Comparison of ENCODE assay signal across 16 cellular contexts in the genomic region with DNA sequence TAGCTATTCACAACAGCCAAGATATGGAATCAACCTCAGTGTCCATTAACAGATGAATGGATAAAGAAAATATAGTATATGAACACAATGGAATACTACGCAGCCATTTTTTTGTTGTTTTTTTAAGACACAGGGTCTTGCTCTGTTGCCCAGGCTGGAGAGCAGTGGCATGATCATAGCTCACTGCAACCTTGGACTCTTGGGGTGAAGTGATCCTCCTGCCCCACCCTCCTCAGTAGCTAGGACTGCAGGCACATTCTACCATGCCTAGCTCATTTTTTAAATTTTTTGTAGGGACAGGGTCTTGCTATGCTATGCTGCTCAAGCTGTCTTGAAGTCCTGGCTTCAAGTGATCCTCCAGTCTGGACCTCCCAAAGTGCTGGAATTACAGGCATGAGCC. TPM values are rescaled to one million over a fixed set of nuclear protein-coding genes. Genes with fewer than 3 reads are reported as not detected.
A peak's percentile ranks its signal among the peaks of the same experiment; 100 is the strongest.
DNase-seq lines count a peak whose midpoint lies in the region; ATAC-seq, FAIRE-seq and TF ChIP-seq lines count a peak whose summit lies in the region.
"Had no signal": no experiment of that assay in that cellular context is flagged by ENCODE, and none has a peak within 500 bp of the region (broad histone marks: within the 10 kb centered on the region; RNA-seq: fewer than 3 reads in every experiment).

No MANE protein-coding gene starts in this region.

- no peak overlapping the region for H2BK120ac ChIP-seq in H9 (ENCODE audit: low read depth, low read length, poor library complexity, severe bottlenecking)

- no peak for TF ChIP-seq POLR2A in A549 (IDR thresholded peaks at IDR 0.05; ENCODE audit: low read length)

- H2BK5ac ChIP-seq in H9 (ENCODE audit: insufficient read length, low read length), result no peak overlapping the region

- H3K14ac ChIP-seq in H9 (ENCODE audit: insufficient read depth, low read length), result no peak overlapping the region

- H2BK15ac ChIP-seq in H9 (ENCODE audit: low read depth, low read length), result no peak overlapping the region

- peak overlapping the region; percentile 20 for H2BK12ac ChIP-seq in H9 (ENCODE audit: insufficient read length, low read depth, low read length)

- H3K27me3 Mint-ChIP-seq in H9 (ENCODE audit: low read depth), result no peaks in the 10 kb centered on the region
- H3K27me3 Mint-ChIP-seq: B cell; CD4-positive, alpha-beta T cell had no signal

- peaks cover 0 to 14% (median 12%) of the 10 kb centered on the region in 3 experiments; a peak in 5 of 7 replicates for H3K36me3 Mint-ChIP-seq in H9 (ENCODE audit: insufficient read depth in 1 of 3, low read depth in 3 of 3)

- H3K4me1 ChIP-seq in A549 (peaks cover 14% of the 10 kb centered on the region), H9 (ENCODE audit: insufficient read depth, low read length) (no peaks in the 10 kb centered on the region; the same call in 1 of the 2 replicates), hepatocyte (ENCODE audit: insufficient read depth) (peaks cover 10% of the 10 kb centered on the region), mucosa of descending colon (ENCODE audit: low read depth) (no peaks in the 10 kb centered on the region)

- TF ChIP-seq RAD21 in A549 (conservative IDR thresholded peaks at IDR 0.05 in 1 of 2, IDR thresholded peaks at IDR 0.05 in 1 of 2), result no peak

- POLR2A ChIA-PET in A549 (lab: Yijun Ruan, JAX), result no interaction called here

- H3K18ac ChIP-seq in H9 (ENCODE audit: insufficient read length, low read depth, low read length), result no peak overlapping the region

- no peak overlapping the region for H3K9ac ChIP-seq in H9 (ENCODE audit: extremely low read depth, insufficient read length, low read length)

- no peak overlapping the region for H4K91ac ChIP-seq in H9 (ENCODE audit: insufficient read length, low read depth, low read length)

- no peak overlapping the region for H4K5ac ChIP-seq in H9 (ENCODE audit: insufficient read length, low read depth, low read length)

- H4K20me1 ChIP-seq in H9 (ENCODE audit: control insufficient read depth, insufficient read depth, insufficient read length) (no peaks in the 10 kb centered on the region), hepatocyte (ENCODE audit: insufficient read depth, poor library complexity, severe bottlenecking) (peaks cover 9% of the 10 kb centered on the region)

- H3K36me3 ChIP-seq in hepatocyte (replicated peaks; ENCODE audit: insufficient read depth, low read depth) (no peaks in the 10 kb centered on the region), mucosa of descending colon (ENCODE audit: low read depth) (no peaks in the 10 kb centered on the region)

- H2BK20ac ChIP-seq in H9 (ENCODE audit: low read depth, low read length, poor library complexity, severe bottlenecking), result no peak overlapping the region

- CTCF ChIA-PET in A549 (lab: Yijun Ruan, JAX), result no interaction called here

- 94% methylated on average over 1 of the region's 1 CpG for WGBS in A549 (ENCODE audit: missing lambda C conversion rate)
- WGBS in H9 (ENCODE audit: extremely low coverage, insufficient read length, low lambda C conversion rate), result no CpG with 5 or more reads among the region's 1 CpG
- WGBS in hepatocyte (ENCODE audit: low lambda C conversion rate, missing lambda C conversion rate), result 100% methylated on average over 1 of the region's 1 CpG

- no peak for DNase-seq in A549 (ENCODE audit: low read depth in 1 of 2, low spot score in 1 of 2)
- no peak for DNase-seq in H9
- no peak for DNase-seq in hepatocyte (ENCODE audit: low spot score)
- DNase-seq in mucosa of descending colon, result no peak
- DNase-seq in GDM1 (lab: John Stamatoyannopoulos, UW), result no peak
- DNase-seq in D721Med (ENCODE audit: insufficient read length, low spot score), result no peak
- DNase-seq: 8988T; C1 segment of cervical spinal cord; CD4-positive, alpha-beta T cell; DMS153; DMS79 treated with DMSO at 0.1 percent for 48 hours; GF-D8; IMR-90; KG1 had no signal

- H3K9me3 ChIP-seq in A549 (peaks cover 25% of the 10 kb centered on the region), H9 (ENCODE audit: control insufficient read depth, low read depth, low read length) (no peaks in the 10 kb centered on the region), hepatocyte (ENCODE audit: low read depth) (peaks cover 14% of the 10 kb centered on the region), mucosa of descending colon (peaks cover 20% of the 10 kb centered on the region)

- intact Hi-C loops in mucosa of descending colon (cut with DNase I, micrococcal nuclease), result no loop called here

- H3K9me2 ChIP-seq in hepatocyte (replicated peaks; ENCODE audit: insufficient read depth), result no peaks in the 10 kb centered on the region

- no peak overlapping the region for H3K4me3 Mint-ChIP-seq in H9
- H3K4me3 Mint-ChIP-seq: B cell; CD4-positive, alpha-beta T cell had no signal

- no peak overlapping the region for H3K23ac ChIP-seq in H9 (ENCODE audit: insufficient read length, low read depth, low read length)

- no peak overlapping the region for H3K56ac ChIP-seq in H9 (ENCODE audit: insufficient read length, low read depth, low read length)

- H2AFZ ChIP-seq in H9 (ENCODE audit: low read length) (no peak overlapping the region), hepatocyte (no peak overlapping the region)

- ATAC-seq in A549 (no peak), mucosa of descending colon (peak; percentile 30), GM18498 (IDR thresholded peaks at IDR 0.05; ENCODE audit: unreplicated experiment) (no peak)

- TF ChIP-seq EP300 in A549 (IDR thresholded peaks at IDR 0.05), result no peak

- no peak overlapping the region for H3K27ac Mint-ChIP-seq in H9
- H3K27ac Mint-ChIP-seq: B cell; CD4-positive, alpha-beta T cell had no signal

- no peak overlapping the region for H4K8ac ChIP-seq in H9 (replicated peaks; ENCODE audit: insufficient read length, low read depth, low read length)

- no peaks in the 10 kb centered on the region for H3K23me2 ChIP-seq in H9 (ENCODE audit: insufficient read length, low read depth, low read length, poor library complexity, severe bottlenecking)

- no peak overlapping the region for H3K4ac ChIP-seq in H9 (ENCODE audit: low read depth, low read length)

- peaks cover 0 to 10% of the 10 kb centered on the region in 2 experiments; a peak in 2 of 5 replicates for H3K9me3 Mint-ChIP-seq in H9

- FAIRE-seq in A549 (lab: Jason Lieb, UNC) (no peak), D721Med (lab: Jason Lieb, UNC) (no peak)

- no peak overlapping the region for H2AK5ac ChIP-seq in H9 (ENCODE audit: insufficient read length, low read length)

- H3K4me1 Mint-ChIP-seq in H9, result peaks cover 40 to 45% of the 10 kb centered on the region in 2 experiments

- H3K4me2 ChIP-seq in A549, result peak overlapping the region; percentile 45
- H3K4me2 ChIP-seq in H9 (ENCODE audit: insufficient read depth, insufficient read length, low read length), result no peak overlapping the region
- no peak overlapping the region for H3K4me2 ChIP-seq in hepatocyte

- TF ChIP-seq CTCF in A549 (IDR thresholded peaks at IDR 0.05) (no peak), H9 (conservative IDR thresholded peaks at IDR 0.05) (no peak), hepatocyte (IDR thresholded peaks at IDR 0.05; ENCODE audit: poor library complexity) (no peak), mucosa of descending colon (IDR thresholded peaks at IDR 0.05) (no peak), D721Med (IDR thresholded peaks at IDR 0.05; ENCODE audit: insufficient read depth, missing control alignments) (no peak)

- no peaks in the 10 kb centered on the region for H3K79me1 ChIP-seq in H9 (ENCODE audit: insufficient read depth, low read depth, low read length, poor library complexity, severe bottlenecking)

- no peak overlapping the region for H3T11ph ChIP-seq in H9 (ENCODE audit: low read length)

- no peaks in the 10 kb centered on the region for H3K27me3 ChIP-seq in H9 (ENCODE audit: insufficient read depth, low read length)
- no peaks in the 10 kb centered on the region for H3K27me3 ChIP-seq in hepatocyte

- H3K79me2 ChIP-seq in H9 (ENCODE audit: insufficient read depth, low read length), result peaks cover 3% of the 10 kb centered on the region; the same call in 1 of the 2 replicates
- peaks cover 86% of the 10 kb centered on the region for H3K79me2 ChIP-seq in hepatocyte

- no peak overlapping the region for H3K27ac ChIP-seq in A549
- no peak overlapping the region for H3K27ac ChIP-seq in H9 (ENCODE audit: insufficient read length, low read depth, low read length)
- H3K27ac ChIP-seq in hepatocyte, result peak overlapping the region; percentile 41

- H3K4me3 ChIP-seq in A549 (no peak overlapping the region), hepatocyte (no peak overlapping the region), mucosa of descending colon (no peak overlapping the region)

TF ChIP-seq in A549, 52 proteins besides CTCF, POLR2A, EP300 and RAD21:
- TF ChIP-seq HOXB13 (CRISPR knock-in tag; IDR thresholded peaks at IDR 0.05; ENCODE audit: low read depth) (no peak), CHD4 (IDR thresholded peaks at IDR 0.05; ENCODE audit: borderline replicate concordance) (no peak), TFCP2L1 (CRISPR knock-in tag; IDR thresholded peaks at IDR 0.05) (no peak), HOXB5 (CRISPR knock-in tag; IDR thresholded peaks at IDR 0.05) (no peak), KDM5A (IDR thresholded peaks at IDR 0.05) (no peak)
- TF ChIP-seq, protein P1, sequence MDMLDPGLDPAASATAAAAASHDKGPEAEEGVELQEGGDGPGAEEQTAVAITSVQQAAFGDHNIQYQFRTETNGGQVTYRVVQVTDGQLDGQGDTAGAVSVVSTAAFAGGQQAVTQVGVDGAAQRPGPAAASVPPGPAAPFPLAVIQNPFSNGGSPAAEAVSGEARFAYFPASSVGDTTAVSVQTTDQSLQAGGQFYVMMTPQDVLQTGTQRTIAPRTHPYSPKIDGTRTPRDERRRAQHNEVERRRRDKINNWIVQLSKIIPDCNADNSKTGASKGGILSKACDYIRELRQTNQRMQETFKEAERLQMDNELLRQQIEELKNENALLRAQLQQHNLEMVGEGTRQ (IDR thresholded peaks at IDR 0.05), result no peak
TF ChIP-seq in A549: peak in this region for 0.

RNA-seq across cellular contexts. Expression of a gene that starts 38.5 kb away (rescaled TPM):
- polyA plus RNA-seq in A549 (2011; rRNA removed), result 19.5 and 25.7 TPM in 2 replicates
- polyA plus RNA-seq in A549 (2012; cell fraction: cytosol; rRNA removed), result 5.2 and 6.0 TPM in 2 replicates
- 6.7 and 8.1 TPM in 2 replicates for polyA plus RNA-seq in A549 (2012; cell fraction: nucleus; rRNA removed)
- 22.5 to 27.7 TPM (median 22.5 TPM) in 3 replicates for polyA plus RNA-seq in A549 (2017; fragmentation: RNase III; extraction: RNeasy Plus Mini Kit Qiagen cat#74134 plus additional on column Dnase treatment)
- 18.2 and 30.8 TPM in 2 replicates for polyA minus RNA-seq in A549 (2011; rRNA and poly(A)+ RNA removed)
- 48.1 and 50.2 TPM in 2 replicates for total RNA-seq in H9 (2021)
- total RNA-seq in hepatocyte, result 40.5 and 42.0 TPM in 2 replicates
- 15.6 and 20.7 TPM in 2 replicates for polyA plus RNA-seq in hepatocyte
- 10 to 100 TPM; 41.4 to 63.4 (median 45.0) TPM for total RNA-seq in mucosa of descending colon

RNA-seq across cellular contexts. Expression of a gene that starts 38.7 kb away (rescaled TPM):
- polyA plus RNA-seq in A549 (2011; rRNA removed) (39.8 and 41.6 TPM in 2 replicates), A549 (2017; fragmentation: RNase III; extraction: RNeasy Plus Mini Kit Qiagen cat#74134 plus additional on column Dnase treatment) (10.9 to 12.3 TPM (median 12.2 TPM) in 3 replicates), hepatocyte (9.0 and 11.1 TPM in 2 replicates)
- 5.0 and 5.5 TPM in 2 replicates for polyA plus RNA-seq in A549 (2012; cell fraction: cytosol; rRNA removed)
- polyA plus RNA-seq in A549 (2012; cell fraction: nucleus; rRNA removed), result 4.2 and 4.8 TPM in 2 replicates
- polyA minus RNA-seq in A549 (2011; rRNA and poly(A)+ RNA removed), result 22.6 and 23.8 TPM in 2 replicates
- total RNA-seq in H9 (2021) (7.6 and 9.9 TPM in 2 replicates), hepatocyte (22.0 and 27.1 TPM in 2 replicates), mucosa of descending colon (10 to 100 TPM; 15.3 to 32.5 (median 17.6) TPM)
